In the genomic region with DNA sequence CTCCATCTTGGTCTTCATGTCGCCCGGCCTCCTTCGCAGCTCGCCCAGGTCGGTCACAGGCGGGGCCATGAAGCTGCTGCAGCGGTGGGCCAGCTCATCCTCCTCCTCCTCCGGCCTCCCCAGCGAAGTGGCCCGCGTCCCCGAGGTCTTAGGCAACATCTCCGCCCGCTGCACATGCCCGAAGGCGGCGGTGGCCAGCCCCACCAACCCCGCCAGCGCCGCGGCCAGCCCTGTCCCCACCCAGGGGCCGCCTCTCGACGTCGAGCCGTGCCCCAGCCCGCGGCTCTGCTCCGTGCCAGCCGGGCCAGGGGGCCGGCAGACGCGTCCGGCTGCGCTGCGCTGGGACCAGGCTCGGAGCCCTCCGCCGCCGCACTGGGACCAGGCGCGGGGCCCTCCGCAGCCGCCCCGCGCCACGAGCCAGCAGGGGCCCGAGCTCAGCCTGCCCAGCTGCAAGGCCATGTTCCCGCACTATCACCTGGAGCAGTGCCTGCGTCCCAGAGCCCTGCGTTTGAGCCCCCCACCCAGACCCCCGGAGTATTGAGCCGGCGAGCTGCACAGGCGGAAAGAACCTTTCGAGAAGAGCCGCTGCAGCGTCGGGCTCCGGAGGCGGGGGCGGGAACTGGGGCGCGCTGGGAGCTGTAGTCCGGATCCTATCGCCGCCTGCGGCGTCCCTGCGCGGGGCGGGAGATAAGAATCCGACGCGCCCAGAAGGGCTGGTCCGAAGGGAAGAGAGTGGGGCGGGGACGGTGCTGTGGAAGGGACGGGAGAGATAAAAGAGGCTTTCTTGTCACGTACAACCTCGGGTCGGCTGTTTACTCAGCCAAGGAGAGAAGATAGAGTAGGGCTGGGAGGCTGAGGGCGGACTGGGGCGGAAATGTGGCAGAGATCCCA, we compare ENCODE assay signal across 1 cellular context.
TF ChIP-seq lines count a peak whose summit lies in the region.

A gene (minus strand): TSS at position 566 of the 891 bp plus-strand sequence. CDS start 107 bp downstream, at position 459.

TF ChIP-seq in HepG2, 621 proteins besides CTCF, POLR2A, EP300 and RAD21 (continued from another document and continues in another):
- TF ChIP-seq ARID2 (CRISPR knock-in tag; IDR thresholded peaks at IDR 0.05; ENCODE audit: borderline replicate concordance): no peak
- TF ChIP-seq ZNF724P (CRISPR knock-in tag; IDR thresholded peaks at IDR 0.05; ENCODE audit: borderline replicate concordance): no peak
- TF ChIP-seq MAFG (CRISPR knock-in tag; IDR thresholded peaks at IDR 0.05): no peak
- no peak for TF ChIP-seq ZNF282 (IDR thresholded peaks at IDR 0.05; ENCODE audit: partially characterized antibody)
- TF ChIP-seq SRSF4 (IDR thresholded peaks at IDR 0.05; ENCODE audit: low read depth, low read length, poor library complexity, severe bottlenecking): no peak
- TF ChIP-seq ZNF143 (CRISPR knock-in tag; IDR thresholded peaks at IDR 0.05): peak; percentile 91
- TF ChIP-seq, protein P1, sequence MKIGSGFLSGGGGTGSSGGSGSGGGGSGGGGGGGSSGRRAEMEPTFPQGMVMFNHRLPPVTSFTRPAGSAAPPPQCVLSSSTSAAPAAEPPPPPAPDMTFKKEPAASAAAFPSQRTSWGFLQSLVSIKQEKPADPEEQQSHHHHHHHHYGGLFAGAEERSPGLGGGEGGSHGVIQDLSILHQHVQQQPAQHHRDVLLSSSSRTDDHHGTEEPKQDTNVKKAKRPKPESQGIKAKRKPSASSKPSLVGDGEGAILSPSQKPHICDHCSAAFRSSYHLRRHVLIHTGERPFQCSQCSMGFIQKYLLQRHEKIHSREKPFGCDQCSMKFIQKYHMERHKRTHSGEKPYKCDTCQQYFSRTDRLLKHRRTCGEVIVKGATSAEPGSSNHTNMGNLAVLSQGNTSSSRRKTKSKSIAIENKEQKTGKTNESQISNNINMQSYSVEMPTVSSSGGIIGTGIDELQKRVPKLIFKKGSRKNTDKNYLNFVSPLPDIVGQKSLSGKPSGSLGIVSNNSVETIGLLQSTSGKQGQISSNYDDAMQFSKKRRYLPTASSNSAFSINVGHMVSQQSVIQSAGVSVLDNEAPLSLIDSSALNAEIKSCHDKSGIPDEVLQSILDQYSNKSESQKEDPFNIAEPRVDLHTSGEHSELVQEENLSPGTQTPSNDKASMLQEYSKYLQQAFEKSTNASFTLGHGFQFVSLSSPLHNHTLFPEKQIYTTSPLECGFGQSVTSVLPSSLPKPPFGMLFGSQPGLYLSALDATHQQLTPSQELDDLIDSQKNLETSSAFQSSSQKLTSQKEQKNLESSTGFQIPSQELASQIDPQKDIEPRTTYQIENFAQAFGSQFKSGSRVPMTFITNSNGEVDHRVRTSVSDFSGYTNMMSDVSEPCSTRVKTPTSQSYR (CRISPR knock-in tag; IDR thresholded peaks at IDR 0.05; ENCODE audit: borderline replicate concordance): peak; percentile 14; the same call in 1 of the 2 replicates
- TF ChIP-seq ZNF749 (CRISPR knock-in tag; IDR thresholded peaks at IDR 0.05; ENCODE audit: borderline replicate concordance): peak; percentile 41; the same call in 1 of the 2 replicates
- TF ChIP-seq ATF7 (IDR thresholded peaks at IDR 0.05): no peak
- TF ChIP-seq ATF7 (CRISPR knock-in tag; IDR thresholded peaks at IDR 0.05): no peak
- TF ChIP-seq, protein P2, sequence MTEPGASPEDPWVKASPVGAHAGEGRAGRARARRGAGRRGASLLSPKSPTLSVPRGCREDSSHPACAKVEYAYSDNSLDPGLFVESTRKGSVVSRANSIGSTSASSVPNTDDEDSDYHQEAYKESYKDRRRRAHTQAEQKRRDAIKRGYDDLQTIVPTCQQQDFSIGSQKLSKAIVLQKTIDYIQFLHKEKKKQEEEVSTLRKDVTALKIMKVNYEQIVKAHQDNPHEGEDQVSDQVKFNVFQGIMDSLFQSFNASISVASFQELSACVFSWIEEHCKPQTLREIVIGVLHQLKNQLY (CRISPR knock-in tag; IDR thresholded peaks at IDR 0.05): peak; percentile 27; the same call in 1 of the 2 replicates
- TF ChIP-seq XBP1 (CRISPR knock-in tag; IDR thresholded peaks at IDR 0.05): no peak
- TF ChIP-seq HNRNPL (IDR thresholded peaks at IDR 0.05; ENCODE audit: low read depth, low read length): no peak
- peak; percentile 83 for TF ChIP-seq ETV5 (CRISPR knock-in tag; IDR thresholded peaks at IDR 0.05; ENCODE audit: borderline replicate concordance)
- peak; percentile 53 for TF ChIP-seq FOXC1 (CRISPR knock-in tag; IDR thresholded peaks at IDR 0.05; ENCODE audit: borderline replicate concordance)
- TF ChIP-seq, protein P3, sequence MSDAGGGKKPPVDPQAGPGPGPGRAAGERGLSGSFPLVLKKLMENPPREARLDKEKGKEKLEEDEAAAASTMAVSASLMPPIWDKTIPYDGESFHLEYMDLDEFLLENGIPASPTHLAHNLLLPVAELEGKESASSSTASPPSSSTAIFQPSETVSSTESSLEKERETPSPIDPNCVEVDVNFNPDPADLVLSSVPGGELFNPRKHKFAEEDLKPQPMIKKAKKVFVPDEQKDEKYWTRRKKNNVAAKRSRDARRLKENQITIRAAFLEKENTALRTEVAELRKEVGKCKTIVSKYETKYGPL (CRISPR knock-in tag; IDR thresholded peaks at IDR 0.05): no peak
- TF ChIP-seq, protein P4, sequence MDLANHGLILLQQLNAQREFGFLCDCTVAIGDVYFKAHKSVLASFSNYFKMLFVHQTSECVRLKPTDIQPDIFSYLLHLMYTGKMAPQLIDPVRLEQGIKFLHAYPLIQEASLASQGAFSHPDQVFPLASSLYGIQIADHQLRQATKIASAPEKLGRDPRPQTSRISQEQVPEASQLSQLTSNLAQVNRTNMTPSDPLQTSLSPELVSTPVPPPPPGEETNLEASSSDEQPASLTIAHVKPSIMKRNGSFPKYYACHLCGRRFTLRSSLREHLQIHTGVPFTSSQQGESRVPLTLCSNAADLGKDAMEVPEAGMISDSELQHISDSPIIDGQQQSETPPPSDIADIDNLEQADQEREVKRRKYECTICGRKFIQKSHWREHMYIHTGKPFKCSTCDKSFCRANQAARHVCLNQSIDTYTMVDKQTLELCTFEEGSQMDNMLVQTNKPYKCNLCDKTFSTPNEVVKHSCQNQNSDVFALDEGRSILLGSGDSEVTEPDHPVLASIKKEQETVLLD (CRISPR knock-in tag; IDR thresholded peaks at IDR 0.05; ENCODE audit: low read depth): peak; percentile 60; the same call in 1 of the 2 replicates
- TF ChIP-seq KMT2B (CRISPR knock-in tag; IDR thresholded peaks at IDR 0.05): peak; percentile 88
- TF ChIP-seq RFXAP (CRISPR knock-in tag; IDR thresholded peaks at IDR 0.05; ENCODE audit: borderline replicate concordance): 0 out of 2 replicates have a peak, but pooled peaks have one; percentile 32
- peak; percentile 50; the same call in 1 of the 2 replicates for TF ChIP-seq SATB2 (CRISPR knock-in tag; IDR thresholded peaks at IDR 0.05)
- peak; percentile 75 for TF ChIP-seq SOX5 (CRISPR knock-in tag; IDR thresholded peaks at IDR 0.05; ENCODE audit: borderline replicate concordance)
- TF ChIP-seq, protein P5, sequence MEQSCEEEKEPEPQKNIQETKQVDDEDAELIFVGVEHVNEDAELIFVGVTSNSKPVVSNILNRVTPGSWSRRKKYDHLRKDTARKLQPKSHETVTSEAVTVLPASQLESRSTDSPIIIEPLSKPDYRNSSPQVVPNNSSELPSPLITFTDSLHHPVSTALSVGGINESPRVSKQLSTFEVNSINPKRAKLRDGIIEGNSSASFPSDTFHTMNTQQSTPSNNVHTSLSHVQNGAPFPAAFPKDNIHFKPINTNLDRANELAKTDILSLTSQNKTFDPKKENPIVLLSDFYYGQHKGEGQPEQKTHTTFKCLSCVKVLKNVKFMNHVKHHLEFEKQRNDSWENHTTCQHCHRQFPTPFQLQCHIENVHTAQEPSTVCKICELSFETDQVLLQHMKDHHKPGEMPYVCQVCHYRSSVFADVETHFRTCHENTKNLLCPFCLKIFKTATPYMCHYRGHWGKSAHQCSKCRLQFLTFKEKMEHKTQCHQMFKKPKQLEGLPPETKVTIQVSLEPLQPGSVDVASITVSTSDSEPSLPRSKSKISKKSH (CRISPR knock-in tag; IDR thresholded peaks at IDR 0.05; ENCODE audit: borderline replicate concordance): no peak
- peak; percentile 91 for TF ChIP-seq TBX2 (CRISPR knock-in tag; IDR thresholded peaks at IDR 0.05; ENCODE audit: borderline replicate concordance)
- TF ChIP-seq, protein P6, sequence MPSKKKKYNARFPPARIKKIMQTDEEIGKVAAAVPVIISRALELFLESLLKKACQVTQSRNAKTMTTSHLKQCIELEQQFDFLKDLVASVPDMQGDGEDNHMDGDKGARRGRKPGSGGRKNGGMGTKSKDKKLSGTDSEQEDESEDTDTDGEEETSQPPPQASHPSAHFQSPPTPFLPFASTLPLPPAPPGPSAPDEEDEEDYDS (CRISPR knock-in tag; IDR thresholded peaks at IDR 0.05): peak; percentile 82
- TF ChIP-seq ERF (CRISPR knock-in tag; IDR thresholded peaks at IDR 0.05): peak; percentile 92
- 0 out of 2 replicates have a peak, but pooled peaks have one; percentile 2 for TF ChIP-seq HOXD1 (CRISPR knock-in tag; IDR thresholded peaks at IDR 0.05)
- TF ChIP-seq, protein P7, sequence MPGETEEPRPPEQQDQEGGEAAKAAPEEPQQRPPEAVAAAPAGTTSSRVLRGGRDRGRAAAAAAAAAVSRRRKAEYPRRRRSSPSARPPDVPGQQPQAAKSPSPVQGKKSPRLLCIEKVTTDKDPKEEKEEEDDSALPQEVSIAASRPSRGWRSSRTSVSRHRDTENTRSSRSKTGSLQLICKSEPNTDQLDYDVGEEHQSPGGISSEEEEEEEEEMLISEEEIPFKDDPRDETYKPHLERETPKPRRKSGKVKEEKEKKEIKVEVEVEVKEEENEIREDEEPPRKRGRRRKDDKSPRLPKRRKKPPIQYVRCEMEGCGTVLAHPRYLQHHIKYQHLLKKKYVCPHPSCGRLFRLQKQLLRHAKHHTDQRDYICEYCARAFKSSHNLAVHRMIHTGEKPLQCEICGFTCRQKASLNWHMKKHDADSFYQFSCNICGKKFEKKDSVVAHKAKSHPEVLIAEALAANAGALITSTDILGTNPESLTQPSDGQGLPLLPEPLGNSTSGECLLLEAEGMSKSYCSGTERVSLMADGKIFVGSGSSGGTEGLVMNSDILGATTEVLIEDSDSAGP (CRISPR knock-in tag; IDR thresholded peaks at IDR 0.05; ENCODE audit: borderline replicate concordance): peak; percentile 89
- TF ChIP-seq FOXK2 (IDR thresholded peaks at IDR 0.05): peak; percentile 64; the same call in 1 of the 2 replicates
- peak; percentile 84 for TF ChIP-seq HDAC1 (CRISPR knock-in tag; IDR thresholded peaks at IDR 0.05)
- peak; percentile 71; the same call in 1 of the 2 replicates for TF ChIP-seq HCFC1 (IDR thresholded peaks at IDR 0.05; ENCODE audit: low read depth, low read length)
- no peak for TF ChIP-seq SMARCE1 (IDR thresholded peaks at IDR 0.05; ENCODE audit: borderline replicate concordance)
- TF ChIP-seq TBP (CRISPR knock-in tag; IDR thresholded peaks at IDR 0.05): no peak
- no peak for TF ChIP-seq TP53 (CRISPR knock-in tag; conservative IDR thresholded peaks at IDR 0.05)
- peak; percentile 74 for TF ChIP-seq ZNF292 (CRISPR knock-in tag; IDR thresholded peaks at IDR 0.05; ENCODE audit: borderline replicate concordance, low read depth)
- TF ChIP-seq, protein P8, sequence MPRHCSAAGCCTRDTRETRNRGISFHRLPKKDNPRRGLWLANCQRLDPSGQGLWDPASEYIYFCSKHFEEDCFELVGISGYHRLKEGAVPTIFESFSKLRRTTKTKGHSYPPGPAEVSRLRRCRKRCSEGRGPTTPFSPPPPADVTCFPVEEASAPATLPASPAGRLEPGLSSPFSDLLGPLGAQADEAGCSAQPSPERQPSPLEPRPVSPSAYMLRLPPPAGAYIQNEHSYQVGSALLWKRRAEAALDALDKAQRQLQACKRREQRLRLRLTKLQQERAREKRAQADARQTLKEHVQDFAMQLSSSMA (CRISPR knock-in tag; IDR thresholded peaks at IDR 0.05): no peak
- TF ChIP-seq, protein P9, sequence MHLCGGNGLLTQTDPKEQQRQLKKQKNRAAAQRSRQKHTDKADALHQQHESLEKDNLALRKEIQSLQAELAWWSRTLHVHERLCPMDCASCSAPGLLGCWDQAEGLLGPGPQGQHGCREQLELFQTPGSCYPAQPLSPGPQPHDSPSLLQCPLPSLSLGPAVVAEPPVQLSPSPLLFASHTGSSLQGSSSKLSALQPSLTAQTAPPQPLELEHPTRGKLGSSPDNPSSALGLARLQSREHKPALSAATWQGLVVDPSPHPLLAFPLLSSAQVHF (CRISPR knock-in tag; IDR thresholded peaks at IDR 0.05): 0 out of 2 replicates have a peak, but pooled peaks have one; percentile 41
- TF ChIP-seq, protein P10, sequence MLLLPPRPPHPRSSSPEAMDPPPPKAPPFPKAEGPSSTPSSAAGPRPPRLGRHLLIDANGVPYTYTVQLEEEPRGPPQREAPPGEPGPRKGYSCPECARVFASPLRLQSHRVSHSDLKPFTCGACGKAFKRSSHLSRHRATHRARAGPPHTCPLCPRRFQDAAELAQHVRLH (CRISPR knock-in tag; IDR thresholded peaks at IDR 0.05; ENCODE audit: borderline replicate concordance, low read depth): peak; percentile 67; the same call in 1 of the 2 replicates
- TF ChIP-seq, protein P11, sequence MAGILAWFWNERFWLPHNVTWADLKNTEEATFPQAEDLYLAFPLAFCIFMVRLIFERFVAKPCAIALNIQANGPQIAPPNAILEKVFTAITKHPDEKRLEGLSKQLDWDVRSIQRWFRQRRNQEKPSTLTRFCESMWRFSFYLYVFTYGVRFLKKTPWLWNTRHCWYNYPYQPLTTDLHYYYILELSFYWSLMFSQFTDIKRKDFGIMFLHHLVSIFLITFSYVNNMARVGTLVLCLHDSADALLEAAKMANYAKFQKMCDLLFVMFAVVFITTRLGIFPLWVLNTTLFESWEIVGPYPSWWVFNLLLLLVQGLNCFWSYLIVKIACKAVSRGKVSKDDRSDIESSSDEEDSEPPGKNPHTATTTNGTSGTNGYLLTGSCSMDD (CRISPR knock-in tag; IDR thresholded peaks at IDR 0.05): no peak
- 0 out of 2 replicates have a peak, but pooled peaks have one; percentile 46 for TF ChIP-seq TGIF2 (CRISPR knock-in tag; IDR thresholded peaks at IDR 0.05)
- TF ChIP-seq, protein P12, sequence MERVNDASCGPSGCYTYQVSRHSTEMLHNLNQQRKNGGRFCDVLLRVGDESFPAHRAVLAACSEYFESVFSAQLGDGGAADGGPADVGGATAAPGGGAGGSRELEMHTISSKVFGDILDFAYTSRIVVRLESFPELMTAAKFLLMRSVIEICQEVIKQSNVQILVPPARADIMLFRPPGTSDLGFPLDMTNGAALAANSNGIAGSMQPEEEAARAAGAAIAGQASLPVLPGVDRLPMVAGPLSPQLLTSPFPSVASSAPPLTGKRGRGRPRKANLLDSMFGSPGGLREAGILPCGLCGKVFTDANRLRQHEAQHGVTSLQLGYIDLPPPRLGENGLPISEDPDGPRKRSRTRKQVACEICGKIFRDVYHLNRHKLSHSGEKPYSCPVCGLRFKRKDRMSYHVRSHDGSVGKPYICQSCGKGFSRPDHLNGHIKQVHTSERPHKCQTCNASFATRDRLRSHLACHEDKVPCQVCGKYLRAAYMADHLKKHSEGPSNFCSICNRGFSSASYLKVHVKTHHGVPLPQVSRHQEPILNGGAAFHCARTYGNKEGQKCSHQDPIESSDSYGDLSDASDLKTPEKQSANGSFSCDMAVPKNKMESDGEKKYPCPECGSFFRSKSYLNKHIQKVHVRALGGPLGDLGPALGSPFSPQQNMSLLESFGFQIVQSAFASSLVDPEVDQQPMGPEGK (CRISPR knock-in tag; IDR thresholded peaks at IDR 0.05): peak; percentile 79
- no peak for TF ChIP-seq TBL1XR1 (IDR thresholded peaks at IDR 0.05; ENCODE audit: borderline replicate concordance, low read length, partially characterized antibody)
- TF ChIP-seq ZNF772 (CRISPR knock-in tag; IDR thresholded peaks at IDR 0.05): peak; percentile 72; the same call in 1 of the 2 replicates
- TF ChIP-seq FOXA3 (CRISPR knock-in tag; IDR thresholded peaks at IDR 0.05): peak; percentile 96
- TF ChIP-seq SALL1 (CRISPR knock-in tag; IDR thresholded peaks at IDR 0.05): peak; percentile 90
- TF ChIP-seq CREB1 (IDR thresholded peaks at IDR 0.05): no peak; the same call in 1 of the 2 replicates
- TF ChIP-seq CREB1 (CRISPR knock-in tag; IDR thresholded peaks at IDR 0.05): peak; percentile 87
- TF ChIP-seq SRY (CRISPR knock-in tag; IDR thresholded peaks at IDR 0.05): peak; percentile 94
- peak; percentile 61 for TF ChIP-seq ZNF777 (CRISPR knock-in tag; IDR thresholded peaks at IDR 0.05)
- TF ChIP-seq SIN3A (IDR thresholded peaks at IDR 0.05; ENCODE audit: borderline replicate concordance, low read depth, low read length): no peak
